20 cellular contexts compared by ENCODE assay signal in the genomic region with DNA sequence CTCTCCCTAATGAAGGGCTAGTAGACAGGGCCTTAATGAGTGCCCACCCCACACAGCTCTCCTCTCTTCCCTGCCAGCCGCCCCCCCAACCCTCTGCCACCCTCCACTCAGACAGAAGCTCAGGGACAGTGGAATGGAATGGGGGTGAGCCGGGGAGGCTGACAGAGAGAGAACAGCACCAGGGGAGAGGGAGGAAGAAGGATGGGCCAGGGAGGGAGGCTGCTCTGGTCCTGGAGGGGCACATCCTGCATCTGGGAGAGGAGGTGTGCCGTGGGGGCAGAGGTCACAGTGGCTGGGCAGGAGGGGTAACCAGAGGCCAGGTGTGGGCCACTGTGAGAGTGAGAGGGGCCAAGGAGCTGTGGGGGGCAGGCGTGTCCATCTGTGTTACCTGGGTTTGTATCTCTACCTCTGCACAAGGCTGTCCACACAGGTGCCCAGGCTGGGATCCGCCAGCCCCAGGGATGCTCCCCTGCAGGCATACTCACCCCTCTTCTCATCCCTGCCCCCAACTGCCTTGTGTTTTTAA. TPM values are rescaled to one million over a fixed set of nuclear protein-coding genes. Genes with fewer than 3 reads are reported as not detected.
DNase-seq lines count a peak whose midpoint lies in the region; ATAC-seq and TF ChIP-seq lines count a peak whose summit lies in the region.
"Had no signal": no experiment of that assay in that cellular context is flagged by ENCODE, and none has a peak within 500 bp of the region (broad histone marks: within the 10 kb centered on the region; RNA-seq: fewer than 3 reads in every experiment).

No MANE protein-coding gene starts in this region.

- H3K27me3 Mint-ChIP-seq in endothelial cell (ENCODE audit: unreplicated experiment): peaks cover 18% of the 10 kb centered on the region
- H3K27me3 Mint-ChIP-seq: activated T-helper 17 cell treated with anti-CD3 and anti-CD28 coated beads, Interleukin-2, amount 50 U/mL, for 72 hours; T-cell had no signal

- ATAC-seq in Right ventricle myocardium inferior (no peak), Right ventricle myocardium superior (ENCODE audit: poor library complexity) (no peak), GM21786 (IDR thresholded peaks at IDR 0.05; ENCODE audit: unreplicated experiment) (no peak)
- ATAC-seq in stimulated activated effector memory CD8-positive, alpha-beta T cell treated with anti-CD3 and anti-CD28 coated beads, Interleukin-12 subunit alpha, Interleukin-12 subunit beta, amount 100 ng/mL, for 72 hours: no peak
- ATAC-seq: activated T-helper 17 cell treated with anti-CD3 and anti-CD28 coated beads, Interleukin-2, amount 50 U/mL, for 72 hours; right lobe of liver; T-cell; upper lobe of right lung had no signal

- H3K4me3 ChIP-seq in MG63: no peak overlapping the region
- H3K4me3 ChIP-seq: right lobe of liver, upper lobe of right lung had no signal

- H3K9me3 ChIP-seq in MG63: no peaks in the 10 kb centered on the region
- H3K9me3 ChIP-seq: right lobe of liver, upper lobe of right lung had no signal

- H3K9me3 Mint-ChIP-seq in endothelial cell (ENCODE audit: unreplicated experiment): no peaks in the 10 kb centered on the region
- H3K9me3 Mint-ChIP-seq in stimulated activated effector memory CD8-positive, alpha-beta T cell treated with anti-CD3 and anti-CD28 coated beads, Interleukin-12 subunit alpha, Interleukin-12 subunit beta, amount 100 ng/mL, for 72 hours: no peaks in the 10 kb centered on the region
- H3K9me3 Mint-ChIP-seq: activated T-helper 17 cell treated with anti-CD3 and anti-CD28 coated beads, Interleukin-2, amount 50 U/mL, for 72 hours; T-cell had no signal

- H3K36me3 Mint-ChIP-seq in endothelial cell (ENCODE audit: low read depth, unreplicated experiment): peaks cover 3% of the 10 kb centered on the region
- H3K36me3 Mint-ChIP-seq in stimulated activated effector memory CD8-positive, alpha-beta T cell treated with anti-CD3 and anti-CD28 coated beads, Interleukin-12 subunit alpha, Interleukin-12 subunit beta, amount 100 ng/mL, for 72 hours: no peaks in the 10 kb centered on the region
- H3K36me3 Mint-ChIP-seq: T-cell had no signal

- H3K27ac Mint-ChIP-seq in endothelial cell (ENCODE audit: unreplicated experiment): no peak overlapping the region
- H3K27ac Mint-ChIP-seq in stimulated activated effector memory CD8-positive, alpha-beta T cell treated with anti-CD3 and anti-CD28 coated beads, Interleukin-12 subunit alpha, Interleukin-12 subunit beta, amount 100 ng/mL, for 72 hours: peak overlapping the region; percentile 54
- H3K27ac Mint-ChIP-seq: activated T-helper 17 cell treated with anti-CD3 and anti-CD28 coated beads, Interleukin-2, amount 50 U/mL, for 72 hours had no signal

- DNase-seq in Right ventricle myocardium inferior (ENCODE audit: missing footprints): peak; percentile 48
- no peak for DNase-seq in Right ventricle myocardium superior
- DNase-seq in HuH-7 (ENCODE audit: low spot score): peak; percentile 20
- DNase-seq in endothelial cell (ENCODE audit: low spot score): no peak
- no peak for DNase-seq in stimulated activated effector memory CD8-positive, alpha-beta T cell treated with anti-CD3 and anti-CD28 coated beads, Interleukin-12 subunit alpha, Interleukin-12 subunit beta, amount 100 ng/mL, for 72 hours (ENCODE audit: low spot score in 2 of 2)
- no peak for DNase-seq in NOMO-1 (lab: John Stamatoyannopoulos, UW; ENCODE audit: unreplicated experiment in 2 of 2)
- no peak for DNase-seq in MG63
- DNase-seq: activated CD4-positive, alpha-beta T cell treated with anti-CD3 and anti-CD28 coated beads for 4 hours; brain microvascular endothelial cell; DMS 273 treated with DMSO at 0.1 percent for 48 hours; mammary epithelial cell; NCI-H1930; NCI-H774; right lobe of liver; SIG-M5; T-cell; upper lobe of right lung had no signal

- TF ChIP-seq CTCF in endothelial cell (IDR thresholded peaks at IDR 0.05; ENCODE audit: unreplicated experiment): no peak

- H3K36me3 ChIP-seq in MG63: no peaks in the 10 kb centered on the region
- H3K36me3 ChIP-seq: brain microvascular endothelial cell, right lobe of liver, upper lobe of right lung had no signal

- intact Hi-C loops in Right ventricle myocardium inferior (cut with DNase I) (no loop called here), Right ventricle myocardium superior (cut with DNase I) (no loop called here)

- peak overlapping the region; percentile 52 for H3K4me3 Mint-ChIP-seq in endothelial cell (ENCODE audit: unreplicated experiment)
- H3K4me3 Mint-ChIP-seq in stimulated activated effector memory CD8-positive, alpha-beta T cell treated with anti-CD3 and anti-CD28 coated beads, Interleukin-12 subunit alpha, Interleukin-12 subunit beta, amount 100 ng/mL, for 72 hours: no peak overlapping the region
- H3K4me3 Mint-ChIP-seq: activated T-helper 17 cell treated with anti-CD3 and anti-CD28 coated beads, Interleukin-2, amount 50 U/mL, for 72 hours had no signal

- H3K27me3 ChIP-seq in MG63: no peaks in the 10 kb centered on the region
- H3K27me3 ChIP-seq: brain microvascular endothelial cell, right lobe of liver, upper lobe of right lung had no signal

- H3K4me1 Mint-ChIP-seq in endothelial cell (ENCODE audit: unreplicated experiment): peaks cover 7% of the 10 kb centered on the region
- H3K4me1 Mint-ChIP-seq in stimulated activated effector memory CD8-positive, alpha-beta T cell treated with anti-CD3 and anti-CD28 coated beads, Interleukin-12 subunit alpha, Interleukin-12 subunit beta, amount 100 ng/mL, for 72 hours: peaks cover 6% of the 10 kb centered on the region

RNA-seq across cellular contexts. Expression of a gene that starts 2.4 kb away (rescaled TPM):
- total RNA-seq in Right ventricle myocardium inferior (0.54 TPM), Right ventricle myocardium superior (0.16 TPM), endothelial cell (ENCODE audit: unreplicated experiment) (2.2 TPM)
- total RNA-seq in MG63 (2014; rRNA removed; shearing (Covaris generic); ENCODE audit: low replicate concordance): not detected in 2 replicates

RNA-seq across cellular contexts. Expression of a gene that starts 7.2 kb away (rescaled TPM):
- total RNA-seq in Right ventricle myocardium inferior (50.3 TPM), Right ventricle myocardium superior (47.4 TPM), endothelial cell (ENCODE audit: unreplicated experiment) (94.3 TPM)
- total RNA-seq in MG63 (2014; rRNA removed; shearing (Covaris generic); ENCODE audit: low replicate concordance): 5.7 and 27.7 TPM in 2 replicates

RNA-seq across cellular contexts. Expression of a gene that starts 22.1 kb away (rescaled TPM):
- 0.35 TPM for total RNA-seq in Right ventricle myocardium inferior
- total RNA-seq in Right ventricle myocardium superior: 0.81 TPM
- total RNA-seq in endothelial cell (ENCODE audit: unreplicated experiment): 4.3 TPM
- 0.56 TPM in 1 of 2 replicates, not detected in the other for total RNA-seq in MG63 (2014; rRNA removed; shearing (Covaris generic); ENCODE audit: low replicate concordance)
- total RNA-seq: glomerular endothelial cell, right lobe of liver had no signal

RNA-seq across cellular contexts. Expression of a gene that starts 49.9 kb away (rescaled TPM):
- total RNA-seq in Right ventricle myocardium inferior (12.4 TPM), Right ventricle myocardium superior (10.9 TPM), endothelial cell (ENCODE audit: unreplicated experiment) (27.3 TPM)
- total RNA-seq in MG63 (2014; rRNA removed; shearing (Covaris generic); ENCODE audit: low replicate concordance): 12.9 and 25.1 TPM in 2 replicates

RNA-seq across cellular contexts. Expression of a gene that starts 52.8 kb away (rescaled TPM):
- total RNA-seq in Right ventricle myocardium inferior: 21.5 TPM
- total RNA-seq in Right ventricle myocardium superior: 19.8 TPM
- 48.6 TPM for total RNA-seq in endothelial cell (ENCODE audit: unreplicated experiment)
- total RNA-seq in MG63 (2014; rRNA removed; shearing (Covaris generic); ENCODE audit: low replicate concordance): 5.8 and 10.2 TPM in 2 replicates

Comparison
In these comparisons a context has a peak if more than half of its experiments do, and no peak if none do; other contexts are left out.
1. DNase-seq: peak in Right ventricle myocardium inferior (single experiment) and HuH-7 (single experiment); none in Right ventricle myocardium superior (single experiment), endothelial cell (single experiment), stimulated activated effector memory CD8-positive, alpha-beta T cell treated with anti-CD3 and anti-CD28 coated beads, Interleukin-12 subunit alpha, Interleukin-12 subunit beta, amount 100 ng/mL, for 72 hours (0 of 2), NOMO-1 (0 of 2) and MG63 (single experiment).